Comparison of ENCODE assay signal across 16 cellular contexts in the genomic region with DNA sequence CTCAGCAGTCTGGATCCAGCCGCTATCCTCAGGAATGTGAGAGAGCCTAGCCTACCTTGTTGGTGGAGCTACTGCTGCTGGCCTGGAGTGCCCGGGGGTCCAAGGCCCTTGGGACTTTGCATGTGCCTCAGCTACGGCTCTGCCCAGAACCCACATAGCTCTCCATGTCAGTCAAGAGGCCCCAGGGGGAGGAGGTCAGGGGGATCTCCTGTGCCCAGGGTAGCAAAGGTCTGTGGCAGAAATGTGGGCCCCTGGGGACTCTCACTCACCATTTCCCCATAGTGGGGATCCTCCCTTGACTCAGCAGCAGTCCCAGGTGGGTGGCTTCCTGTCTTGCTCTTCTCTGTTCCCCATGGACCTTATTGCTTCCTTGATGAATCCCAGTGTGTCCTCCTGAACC.
DNase-seq lines count a peak whose midpoint lies in the region; ATAC-seq and TF ChIP-seq lines count a peak whose summit lies in the region.
"Had no signal": no experiment of that assay in that cellular context is flagged by ENCODE, and none has a peak within 500 bp of the region (broad histone marks: within the 10 kb centered on the region; RNA-seq: fewer than 3 reads in every experiment).

No MANE protein-coding gene starts in this region.

- H3K4me3 Mint-ChIP-seq in glutamatergic neuron (ENCODE audit: unreplicated experiment) = no peak overlapping the region
- H3K4me3 Mint-ChIP-seq: B cell had no signal

- H3K4me3 ChIP-seq in OCI-LY3 (ENCODE audit: low read length) = no peak overlapping the region
- H3K4me3 ChIP-seq in gastroesophageal sphincter = no peak overlapping the region
- H3K4me3 ChIP-seq: left ventricle myocardium inferior had no signal

- no CpG with 5 or more reads among the region's 3 CpGs for WGBS in gastroesophageal sphincter (ENCODE audit: low coverage in 1 of 2), 2 donors

- peaks cover 28% of the 10 kb centered on the region for H3K4me1 ChIP-seq in OCI-LY3 (ENCODE audit: low read length)
- H3K4me1 ChIP-seq in gastroesophageal sphincter = no peaks in the 10 kb centered on the region
- H3K4me1 ChIP-seq: left ventricle myocardium inferior had no signal

- H3K9ac ChIP-seq in OCI-LY3 (ENCODE audit: low read length) = no peak overlapping the region

- H3K4me2 ChIP-seq in OCI-LY3 (ENCODE audit: low read length) = peak overlapping the region; percentile 41

- H3K9me3 ChIP-seq in OCI-LY3 (ENCODE audit: insufficient read depth, low read length) (no peaks in the 10 kb centered on the region), gastroesophageal sphincter (no peaks in the 10 kb centered on the region)

- DNase-seq in glutamatergic neuron = no peak
- DNase-seq in HuH-7 (ENCODE audit: low spot score) = no peak
- DNase-seq: cerebellar nuclear complex, hippocampal formation, KBM-7, left ventricle myocardium inferior, NCI-H1417 treated with DMSO at 0.1 percent for 48 hours, NCI-H524 treated with DMSO at 0.1 percent for 48 hours, substantia nigra had no signal

- H3K27ac Mint-ChIP-seq in glutamatergic neuron (ENCODE audit: unreplicated experiment) = no peak overlapping the region
- H3K27ac Mint-ChIP-seq: B cell had no signal

- ATAC-seq in GM18858 (IDR thresholded peaks at IDR 0.05; ENCODE audit: unreplicated experiment) (peak; percentile 53), GM21447 (IDR thresholded peaks at IDR 0.05; ENCODE audit: unreplicated experiment) (peak; percentile 82), HG02981 (IDR thresholded peaks at IDR 0.05; ENCODE audit: unreplicated experiment) (peak; percentile 73), GM19328 (IDR thresholded peaks at IDR 0.05; ENCODE audit: unreplicated experiment) (no peak), gastroesophageal sphincter (no peak)

- H3K27ac ChIP-seq in OCI-LY3 (ENCODE audit: low read length) (no peak overlapping the region; the same call in none of the 2 replicates), gastroesophageal sphincter (no peak overlapping the region)
- H3K27ac ChIP-seq: left ventricle myocardium inferior had no signal

- no peaks in the 10 kb centered on the region for H3K27me3 Mint-ChIP-seq in glutamatergic neuron (ENCODE audit: unreplicated experiment)
- H3K27me3 Mint-ChIP-seq: B cell had no signal

- H3K36me3 ChIP-seq in OCI-LY3 (replicated peaks; ENCODE audit: low read depth, low read length) (no peaks in the 10 kb centered on the region), gastroesophageal sphincter (no peaks in the 10 kb centered on the region)
- H3K36me3 ChIP-seq: left ventricle myocardium inferior had no signal

- no peaks in the 10 kb centered on the region for H3K4me1 Mint-ChIP-seq in glutamatergic neuron (ENCODE audit: low read depth, unreplicated experiment)

- no peak for TF ChIP-seq EP300 in gastroesophageal sphincter (IDR thresholded peaks at IDR 0.05)

- H2AFZ ChIP-seq in OCI-LY3 (ENCODE audit: low read depth, low read length) = no peak overlapping the region

- H3K79me2 ChIP-seq in OCI-LY3 (ENCODE audit: low read length) = no peaks in the 10 kb centered on the region

- no peak for TF ChIP-seq POLR2A in gastroesophageal sphincter (IDR thresholded peaks at IDR 0.05)

- no peaks in the 10 kb centered on the region for H3K36me3 Mint-ChIP-seq in glutamatergic neuron (ENCODE audit: unreplicated experiment)

- TF ChIP-seq CTCF in OCI-LY3 (IDR thresholded peaks at IDR 0.05; ENCODE audit: low read depth, low read length) = no peak
- no peak for TF ChIP-seq CTCF in glutamatergic neuron (IDR thresholded peaks at IDR 0.05; ENCODE audit: partially characterized antibody, unreplicated experiment)
- no peak for TF ChIP-seq CTCF in gastroesophageal sphincter (IDR thresholded peaks at IDR 0.05)

- no peaks in the 10 kb centered on the region for H4K20me1 ChIP-seq in OCI-LY3 (ENCODE audit: insufficient read depth, low read length)

- H3K27me3 ChIP-seq in OCI-LY3 (ENCODE audit: low read depth, low read length) = no peaks in the 10 kb centered on the region
- no peaks in the 10 kb centered on the region for H3K27me3 ChIP-seq in gastroesophageal sphincter

- H3K9me3 Mint-ChIP-seq in glutamatergic neuron (ENCODE audit: unreplicated experiment) = peaks cover 2% of the 10 kb centered on the region

Comparison
In these comparisons a context has a peak if more than half of its experiments do, and no peak if none do; other contexts are left out.
1. ATAC-seq: peak in GM18858 (single experiment), GM21447 (single experiment) and HG02981 (single experiment); none in GM19328 (single experiment) and gastroesophageal sphincter (single experiment).